In genomic region chr10:52108236-52108635, GRCh38 we compare ENCODE assay signal across 26 cellular contexts.
DNase-seq lines count a peak whose midpoint lies in the region; ATAC-seq, FAIRE-seq and TF ChIP-seq lines count a peak whose summit lies in the region.
"Had no signal": no experiment of that assay in that cellular context is flagged by ENCODE, and none has a peak within 500 bp of the region (broad histone marks: within the 10 kb centered on the region; RNA-seq: fewer than 3 reads in every experiment).

No MANE protein-coding gene starts in this region.

- no peak overlapping the region for H3K4ac ChIP-seq in trophoblast cell (ENCODE audit: low read depth, low read length)

- CTCF ChIA-PET in HepG2 (lab: Yijun Ruan, JAX; ENCODE audit: low intra/inter-chr PET ratio, low total read pairs) (no interaction called here), PC-3 (lab: Charles Lee) (no interaction called here), OCI-LY7 (lab: Charles Lee; ENCODE audit: unreplicated experiment) (no interaction called here)

- H3K14ac ChIP-seq in trophoblast cell (ENCODE audit: low read length): no peak overlapping the region

- H4K12ac ChIP-seq in trophoblast cell (ENCODE audit: low read depth, low read length): no peak overlapping the region

- no peak overlapping the region for H2BK120ac ChIP-seq in trophoblast cell (ENCODE audit: insufficient read depth, low read length, poor library complexity)

- H3K4me3 ChIP-seq in HepG2 (replicated peaks in 1 of 3; ENCODE audit: insufficient read depth in 1 of 3, low read depth in 2 of 3, low read length in 3 of 3) (no peak overlapping the region), right lobe of liver (no peak overlapping the region), PC-3 (ENCODE audit: low read length) (no peak overlapping the region), skeletal muscle tissue (ENCODE audit: low read length in 3 of 3) (no peak overlapping the region), trophoblast cell (ENCODE audit: low read depth, low read length) (no peak overlapping the region), OCI-LY7 (ENCODE audit: low read depth, low read length, poor library complexity, severe bottlenecking) (no peak overlapping the region)
- H3K4me3 ChIP-seq: BLaER1, GM12878, Peyer's patch had no signal

- no peaks in the 10 kb centered on the region for H3K79me1 ChIP-seq in trophoblast cell (ENCODE audit: low read length)

- H2BK5ac ChIP-seq in trophoblast cell (ENCODE audit: low read depth, low read length, poor library complexity): no peak overlapping the region

- no peaks in the 10 kb centered on the region for H3K27me3 ChIP-seq in HepG2 (ENCODE audit: control insufficient read depth in 1 of 2, insufficient read depth in 2 of 2, low read length in 2 of 2)
- H3K27me3 ChIP-seq in right lobe of liver: no peaks in the 10 kb centered on the region
- no peaks in the 10 kb centered on the region; the same call in 1 of the 2 replicates for H3K27me3 ChIP-seq in PC-3 (ENCODE audit: low read length)
- H3K27me3 ChIP-seq in skeletal muscle tissue (ENCODE audit: control insufficient read depth in 3 of 3, insufficient read depth in 3 of 3, low read length in 3 of 3): no peaks in the 10 kb centered on the region
- H3K27me3 ChIP-seq in trophoblast cell (ENCODE audit: insufficient read depth, low read length): no peaks in the 10 kb centered on the region
- H3K27me3 ChIP-seq: BLaER1, Peyer's patch had no signal

- POLR2A ChIA-PET in HepG2 (lab: Yijun Ruan, JAX) (no interaction called here), PC-3 (lab: Charles Lee; ENCODE audit: unreplicated experiment) (no interaction called here), OCI-LY7 (lab: Charles Lee) (interaction anchor here (0.7 kb wide), 1 partner anchor 225 kb away, joined by 3 read pairs; no protein-coding TSS in a partner anchor)

- no peaks in the 10 kb centered on the region for H3K36me3 ChIP-seq in HepG2 (replicated peaks in 1 of 2; ENCODE audit: control insufficient read depth in 1 of 2, insufficient read depth in 2 of 2, low read length in 2 of 2)
- H3K36me3 ChIP-seq in right lobe of liver: no peaks in the 10 kb centered on the region
- no peaks in the 10 kb centered on the region for H3K36me3 ChIP-seq in PC-3 (ENCODE audit: low read depth, low read length)
- H3K36me3 ChIP-seq in skeletal muscle tissue (ENCODE audit: control insufficient read depth in 3 of 3, insufficient read depth in 3 of 3, low read length in 3 of 3): no peaks in the 10 kb centered on the region
- H3K36me3 ChIP-seq in trophoblast cell (ENCODE audit: control insufficient read depth in 1 of 2, insufficient read depth in 2 of 2, low read length in 2 of 2): no peaks in the 10 kb centered on the region
- H3K36me3 ChIP-seq in OCI-LY7 (ENCODE audit: insufficient read depth, low read length): no peaks in the 10 kb centered on the region
- H3K36me3 ChIP-seq: BLaER1, Peyer's patch had no signal

- no peak overlapping the region for H3K23ac ChIP-seq in trophoblast cell (ENCODE audit: low read length)

- H3K9ac ChIP-seq in HepG2 (ENCODE audit: insufficient read depth, low read depth, low read length): no peak overlapping the region
- no peak overlapping the region for H3K9ac ChIP-seq in PC-3 (ENCODE audit: low read length)
- H3K9ac ChIP-seq in skeletal muscle tissue (ENCODE audit: low read depth in 1 of 3, low read length in 3 of 3): no peak overlapping the region
- no peak overlapping the region for H3K9ac ChIP-seq in trophoblast cell (ENCODE audit: low read length)
- H3K9ac ChIP-seq: BLaER1, SK-N-SH had no signal

- TF ChIP-seq CTCF in HepG2 (CRISPR knock-in tag; IDR thresholded peaks at IDR 0.05): no peak
- no peak for TF ChIP-seq CTCF in right lobe of liver (IDR thresholded peaks at IDR 0.05)
- no peak for TF ChIP-seq CTCF in PC-3 (conservative IDR thresholded peaks at IDR 0.05; ENCODE audit: low read depth, low read length)
- no peak for TF ChIP-seq CTCF in OCI-LY7 (conservative IDR thresholded peaks at IDR 0.05; ENCODE audit: low read length)

- H2AFZ ChIP-seq in HepG2 (ENCODE audit: low read length) (no peak overlapping the region), PC-3 (ENCODE audit: low read length) (peak overlapping the region; percentile 8; the same call in 1 of the 2 replicates), trophoblast cell (ENCODE audit: insufficient read depth, low read length, poor library complexity) (no peak overlapping the region), OCI-LY7 (ENCODE audit: low read length) (no peak overlapping the region)

- no peak overlapping the region for H4K8ac ChIP-seq in trophoblast cell (ENCODE audit: low read depth, low read length)

- no peak overlapping the region for H2BK12ac ChIP-seq in trophoblast cell (ENCODE audit: low read length)

- BruUV-seq in HepG2 (replicated peaks; lab: Mats Ljungman, UMichigan) (no TSS peak), PC-3 (replicated peaks; lab: Mats Ljungman, UMichigan) (no TSS peak), OCI-LY7 (replicated peaks; lab: Mats Ljungman, UMichigan) (no TSS peak)

- TF ChIP-seq EP300 in HepG2 (IDR thresholded peaks at IDR 0.05; ENCODE audit: low read depth in 2 of 2, low read length in 2 of 2): no peak
- no peak for TF ChIP-seq EP300 in HepG2 (CRISPR knock-in tag; IDR thresholded peaks at IDR 0.05; ENCODE audit: borderline replicate concordance)

- H3K79me2 ChIP-seq in HepG2 (ENCODE audit: insufficient read depth, low read length) (no peaks in the 10 kb centered on the region), PC-3 (ENCODE audit: low read length) (no peaks in the 10 kb centered on the region), trophoblast cell (ENCODE audit: control insufficient read depth, insufficient read depth, low read length, poor library complexity) (no peaks in the 10 kb centered on the region), OCI-LY7 (ENCODE audit: insufficient read depth, low read depth, low read length) (no peaks in the 10 kb centered on the region)

- H3K9me2 ChIP-seq in PC-3 (replicated peaks; ENCODE audit: low read length): no peaks in the 10 kb centered on the region; the same call in 1 of the 2 replicates
- no peaks in the 10 kb centered on the region for H3K9me2 ChIP-seq in OCI-LY7 (ENCODE audit: insufficient read depth, low read length)
- H3K9me2 ChIP-seq: SK-N-SH had no signal

- TF ChIP-seq RAD21 in HepG2 (CRISPR knock-in tag; IDR thresholded peaks at IDR 0.05): no peak

- no peak overlapping the region for H3K18ac ChIP-seq in trophoblast cell (ENCODE audit: low read length)

- no peaks in the 10 kb centered on the region for H3F3A ChIP-seq in PC-3 (ENCODE audit: low read length, unreplicated experiment)

- H3K4me2 ChIP-seq in HepG2 (ENCODE audit: low read depth, low read length) (no peak overlapping the region), PC-3 (ENCODE audit: low read length) (no peak overlapping the region), trophoblast cell (ENCODE audit: low read length) (no peak overlapping the region), OCI-LY7 (ENCODE audit: low read length) (no peak overlapping the region)
- H3K4me2 ChIP-seq: BLaER1, SK-N-SH had no signal

- in situ Hi-C loops in HepG2 (cut with HindIII; ENCODE audit: extremely low pct_ligation_motif_present, low pct_unique_long_range_greater_than_20kb): no loop called here

- DNase-seq in NCI-H510A treated with DMSO at 0.1 percent for 48 hours (lab: John Stamatoyannopoulos, UW) (peak; percentile 40), NCI-H510A (lab: John Stamatoyannopoulos, UW) (no peak), HepG2 (ENCODE audit: low spot score) (no peak), right lobe of liver (no peak), PC-3 (peak; percentile 46), trophoblast cell (no peak), OCI-LY7 (ENCODE audit: low spot score) (no peak)
- DNase-seq: CD4-positive, CD25-positive, alpha-beta regulatory T cell; DMS79; EL; GDM1; HCEC 1CT; Kasumi-1; NCI-H2029; NCI-H2171 treated with DMSO at 0.1 percent for 48 hours; NCI-H345; NCI-H524 treated with DMSO at 0.1 percent for 48 hours; NCI-H82; Peyer's patch; SK-N-SH; SW 1271 had no signal

- TF ChIP-seq POLR2A in HepG2 (IDR thresholded peaks at IDR 0.05; ENCODE audit: insufficient read depth in 1 of 2, low read depth in 2 of 2, low read length in 2 of 2) (no peak), right lobe of liver (IDR thresholded peaks at IDR 0.05) (no peak)

- WGBS in HepG2 (ENCODE audit: low lambda C conversion rate): 0% methylated on average over 1 of the region's 1 CpG
- WGBS in right lobe of liver (ENCODE audit: insufficient coverage, low coverage, low lambda C conversion rate, missing lambda C conversion rate): 30% methylated on average over 1 of the region's 1 CpG
- WGBS in trophoblast cell (ENCODE audit: extremely low coverage, insufficient coverage, insufficient read length): no CpG with 5 or more reads among the region's 1 CpG

- intact Hi-C loops in HepG2 (cut with micrococcal nuclease; ENCODE audit: unreplicated experiment) (no loop called here), right lobe of liver (cut with DNase I) (no loop called here), PC-3 (cut with micrococcal nuclease) (no loop called here), OCI-LY7 (cut with micrococcal nuclease; ENCODE audit: unreplicated experiment) (no loop called here)

- ATAC-seq in HepG2 (no peak), right lobe of liver (no peak), PC-3 (peak; percentile 38)
- ATAC-seq: GM12878 had no signal

- H4K91ac ChIP-seq in trophoblast cell (ENCODE audit: low read depth, low read length): no peak overlapping the region

- H4K20me1 ChIP-seq in HepG2 (ENCODE audit: insufficient read depth, low read length) (no peaks in the 10 kb centered on the region), PC-3 (ENCODE audit: low read length) (no peaks in the 10 kb centered on the region), OCI-LY7 (ENCODE audit: insufficient read depth, low read length) (no peaks in the 10 kb centered on the region)
- H4K20me1 ChIP-seq: BLaER1 had no signal

- H3K27ac ChIP-seq in HepG2 (ENCODE audit: extremely low read length, insufficient read depth, low read length) (no peak overlapping the region), right lobe of liver (no peak overlapping the region), PC-3 (ENCODE audit: low read length) (no peak overlapping the region), skeletal muscle tissue (ENCODE audit: low read depth, low read length) (peak overlapping the region; percentile 38), trophoblast cell (ENCODE audit: low read depth, low read length) (no peak overlapping the region), OCI-LY7 (ENCODE audit: low read depth, low read length, poor library complexity, severe bottlenecking) (no peak overlapping the region)
- H3K27ac ChIP-seq: BLaER1, Peyer's patch had no signal

- H3K4me1 ChIP-seq in HepG2 (ENCODE audit: insufficient read depth, low read length): no peaks in the 10 kb centered on the region
- H3K4me1 ChIP-seq in right lobe of liver: no peaks in the 10 kb centered on the region
- no peaks in the 10 kb centered on the region for H3K4me1 ChIP-seq in PC-3 (ENCODE audit: insufficient read depth, low read length)
- peaks cover 7 to 33% (median 14%) of the 10 kb centered on the region in 3 donors for H3K4me1 ChIP-seq in skeletal muscle tissue (ENCODE audit: control insufficient read depth in 3 of 3, insufficient read depth in 3 of 3, low read length in 3 of 3)
- no peaks in the 10 kb centered on the region for H3K4me1 ChIP-seq in trophoblast cell (ENCODE audit: control insufficient read depth in 1 of 2, insufficient read depth in 2 of 2, low read length in 2 of 2)
- H3K4me1 ChIP-seq in OCI-LY7 (ENCODE audit: insufficient read depth, low read length, poor library complexity, severe bottlenecking): no peaks in the 10 kb centered on the region
- H3K4me1 ChIP-seq: BLaER1, Peyer's patch had no signal

- FAIRE-seq in HepG2 (lab: Jason Lieb, UNC): no peak
- FAIRE-seq: D721Med, GM12878, H1 had no signal

- H3K9me3 ChIP-seq in HepG2 (ENCODE audit: low read length) (no peaks in the 10 kb centered on the region), right lobe of liver (no peaks in the 10 kb centered on the region), PC-3 (ENCODE audit: low read length) (no peaks in the 10 kb centered on the region), skeletal muscle tissue (ENCODE audit: control insufficient read depth in 3 of 3, low read length in 3 of 3) (no peaks in the 10 kb centered on the region), trophoblast cell (ENCODE audit: insufficient read depth, low read depth, low read length) (no peaks in the 10 kb centered on the region), OCI-LY7 (ENCODE audit: low read length) (no peaks in the 10 kb centered on the region)
- H3K9me3 ChIP-seq: BLaER1, Peyer's patch, SK-N-SH had no signal

- H2AK5ac ChIP-seq in trophoblast cell (ENCODE audit: low read length): no peak overlapping the region

Comparison
In these comparisons a context has a peak if more than half of its experiments do, and no peak if none do; other contexts are left out.
1. DNase-seq: peak in NCI-H510A treated with DMSO at 0.1 percent for 48 hours (single experiment) and PC-3 (single experiment); none in NCI-H510A (single experiment), HepG2 (single experiment), right lobe of liver (0 of 3), trophoblast cell (0 of 2) and OCI-LY7 (single experiment).